Comparison of ENCODE assay signal across 1 cellular context in genomic region chr20:44603327-44603726, GRCh38.
TF ChIP-seq lines count a peak whose summit lies in the region.

No MANE protein-coding gene starts in this region.

TF ChIP-seq in H1, 55 proteins besides CTCF, POLR2A, EP300 and RAD21:
- TF ChIP-seq KDM1A (IDR thresholded peaks at IDR 0.05; ENCODE audit: borderline replicate concordance, low read length) (no peak), SIN3A (conservative IDR thresholded peaks at IDR 0.05 in 1 of 2, IDR thresholded peaks at IDR 0.05 in 1 of 2; ENCODE audit: low read depth in 1 of 2, low read length in 2 of 2) (no peak), CBX5 (IDR thresholded peaks at IDR 0.05; ENCODE audit: low read depth, low read length) (no peak), CHD2 (IDR thresholded peaks at IDR 0.05; ENCODE audit: low read length) (no peak), RBBP5 (IDR thresholded peaks at IDR 0.05; ENCODE audit: borderline replicate concordance, low read depth, low read length) (no peak), BACH1 (IDR thresholded peaks at IDR 0.05; ENCODE audit: low read length) (no peak), CHD1 (IDR thresholded peaks at IDR 0.05; ENCODE audit: low read depth, low read length) (no peak), TAF7 (optimal IDR thresholded peaks at IDR 0.05; ENCODE audit: borderline replicate concordance, low read depth, low read length) (no peak), TCF12 (IDR thresholded peaks at IDR 0.05; ENCODE audit: low read depth, low read length) (no peak), BCL11A (IDR thresholded peaks at IDR 0.05; ENCODE audit: low read depth in 2 of 2, low read length in 2 of 2) (no peak), NRF1 (IDR thresholded peaks at IDR 0.05; ENCODE audit: low read depth, low read length) (no peak), JUND (IDR thresholded peaks at IDR 0.05; ENCODE audit: low read length) (no peak), EGR1 (IDR thresholded peaks at IDR 0.05; ENCODE audit: borderline replicate concordance, low read depth, low read length) (no peak), RNF2 (IDR thresholded peaks at IDR 0.05; ENCODE audit: borderline replicate concordance, low read depth, low read length, missing control alignments, poor library complexity, severe bottlenecking) (no peak), NANOG (IDR thresholded peaks at IDR 0.05; ENCODE audit: insufficient read depth, low read depth, low read length, poor library complexity, severe bottlenecking) (no peak)
